Comparison of ENCODE assay signal across 1 cellular context in genomic region chr14:76812422-76813383, GRCh38.
TF ChIP-seq lines count a peak whose summit lies in the region.

ANGEL1 (minus strand) TSS chr14:76812882; CDS start chr14:76812827, 55 bp downstream.

TF ChIP-seq in SK-N-SH, 30 proteins besides CTCF, POLR2A, EP300 and RAD21 (continued from another document):
- TF ChIP-seq USF1 (IDR thresholded peaks at IDR 0.05; ENCODE audit: borderline replicate concordance, low read depth), result peak; percentile 95
- no peak for TF ChIP-seq FOSL2 (IDR thresholded peaks at IDR 0.05; ENCODE audit: borderline replicate concordance, low read depth)
- TF ChIP-seq NRF1 (IDR thresholded peaks at IDR 0.05; ENCODE audit: low read depth, low read length), result peak; percentile 71
